In the genomic region with DNA sequence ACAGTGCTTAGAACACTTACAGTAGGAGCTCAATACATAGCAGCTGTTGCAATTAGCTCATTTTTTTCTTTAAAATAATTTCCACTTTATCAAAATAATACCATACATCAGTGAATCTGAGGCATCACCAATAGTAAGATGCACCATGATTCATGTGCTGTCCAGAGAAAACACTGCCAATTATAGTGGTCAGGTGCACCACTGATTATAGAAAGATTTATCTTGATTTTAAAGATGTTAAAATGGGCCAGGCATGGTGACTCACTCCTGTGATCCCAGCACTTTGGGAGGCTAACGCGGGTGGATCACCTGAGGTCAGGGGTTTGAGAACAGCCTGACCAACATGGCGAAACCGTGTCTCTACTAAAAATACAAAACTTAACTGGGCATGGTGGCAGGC, we compare ENCODE assay signal across 13 cellular contexts. TPM values are rescaled to one million over a fixed set of nuclear protein-coding genes. Genes with fewer than 3 reads are reported as not detected.
DNase-seq lines count a peak whose midpoint lies in the region; TF ChIP-seq lines count a peak whose summit lies in the region.
"Had no signal": no experiment of that assay in that cellular context is flagged by ENCODE, and none has a peak within 500 bp of the region (broad histone marks: within the 10 kb centered on the region; RNA-seq: fewer than 3 reads in every experiment).

No MANE protein-coding gene starts in this region.

- no peak overlapping the region for H3K4me2 ChIP-seq in osteoblast (ENCODE audit: insufficient read depth, low read length)

- H3K4me1 Mint-ChIP-seq in T-helper 1 cell treated with Interleukin-12 subunit alpha and Interleukin-12 subunit beta and Interleukin-4 antibody, amounts not matched to agents 30 μg/mL and 1 μg/mL, for 36 hours (ENCODE audit: low read depth) = peaks cover 69% of the 10 kb centered on the region
- peaks cover 85% of the 10 kb centered on the region for H3K4me1 Mint-ChIP-seq in activated naive CD8-positive, alpha-beta T cell (ENCODE audit: low read depth)

- H3K27ac Mint-ChIP-seq in T-helper 1 cell treated with Interleukin-12 subunit alpha and Interleukin-12 subunit beta and Interleukin-4 antibody, amounts not matched to agents 30 μg/mL and 1 μg/mL, for 36 hours = peak overlapping the region; percentile 96
- H3K27ac Mint-ChIP-seq in activated naive CD8-positive, alpha-beta T cell = peak overlapping the region; percentile 97

- DNase-seq in T-helper 1 cell (no peak), osteoblast (ENCODE audit: insufficient read length, low spot score, missing footprints) (peak; percentile 58), cardiac septum (ENCODE audit: low spot score) (no peak), kidney tubule cell (ENCODE audit: low spot score) (no peak), HEK293T (ENCODE audit: extremely low spot score) (no peak)
- DNase-seq: 8988T, left ventricle myocardium inferior, NCI-H187 treated with DMSO at 0.1 percent for 48 hours, NCI-H446 treated with DMSO at 0.1 percent for 48 hours had no signal

- H4K20me1 ChIP-seq in osteoblast (ENCODE audit: insufficient read depth, low read length) = no peaks in the 10 kb centered on the region

- peaks cover 2% of the 10 kb centered on the region for H3K36me3 Mint-ChIP-seq in T-helper 1 cell treated with Interleukin-12 subunit alpha and Interleukin-12 subunit beta and Interleukin-4 antibody, amounts not matched to agents 30 μg/mL and 1 μg/mL, for 36 hours (ENCODE audit: low read depth)
- peaks cover 2% of the 10 kb centered on the region for H3K36me3 Mint-ChIP-seq in activated naive CD8-positive, alpha-beta T cell

- H3K36me3 ChIP-seq in KOPT-K1 (ENCODE audit: insufficient read depth, low read length) (no peaks in the 10 kb centered on the region), osteoblast (ENCODE audit: insufficient read depth, low read length) (no peaks in the 10 kb centered on the region)
- H3K36me3 ChIP-seq: left ventricle myocardium inferior, thoracic aorta had no signal

- intact Hi-C loops in cardiac septum (cut with DNase I) = no loop called here

- CTCF ChIA-PET in HEK293T (lab: Yijun Ruan, JAX) = interaction anchor here (0.8 kb wide), 1 partner anchor 84 kb away, joined by 4 read pairs; no protein-coding TSS in a partner anchor

- POLR2A ChIA-PET in HEK293T (lab: Yijun Ruan, JAX) = interaction anchor here (1.4 kb wide), 1 partner anchor 48 kb away, joined by 3 read pairs; the partner anchor contains the start of gene EEIG1

- no peak for TF ChIP-seq CTCF in osteoblast (IDR thresholded peaks at IDR 0.05; ENCODE audit: extremely low read depth, low read depth, low read length)

- H3K27me3 ChIP-seq in osteoblast (ENCODE audit: insufficient read depth, low read length) = no peaks in the 10 kb centered on the region

- no peaks in the 10 kb centered on the region for H3K4me1 ChIP-seq in osteoblast (ENCODE audit: insufficient read depth, low read length)
- H3K4me1 ChIP-seq: left ventricle myocardium inferior had no signal

- no peaks in the 10 kb centered on the region for H3K79me2 ChIP-seq in osteoblast (ENCODE audit: insufficient read depth, low read length)

- H3K4me3 ChIP-seq in osteoblast (ENCODE audit: insufficient read depth, low read length) = no peak overlapping the region
- H3K4me3 ChIP-seq: left ventricle myocardium inferior, thoracic aorta had no signal

- H3K9me3 ChIP-seq in KOPT-K1 (ENCODE audit: insufficient read depth, low read length, poor library complexity, severe bottlenecking) = no peaks in the 10 kb centered on the region
- H3K9me3 ChIP-seq in osteoblast (ENCODE audit: low read depth, low read length) = no peaks in the 10 kb centered on the region
- H3K9me3 ChIP-seq: left ventricle myocardium inferior, thoracic aorta had no signal

- H3K27me3 Mint-ChIP-seq in T-helper 1 cell treated with Interleukin-12 subunit alpha and Interleukin-12 subunit beta and Interleukin-4 antibody, amounts not matched to agents 30 μg/mL and 1 μg/mL, for 36 hours (ENCODE audit: low read depth) = peaks cover 3% of the 10 kb centered on the region
- no peaks in the 10 kb centered on the region for H3K27me3 Mint-ChIP-seq in activated naive CD8-positive, alpha-beta T cell

- peak overlapping the region; percentile 25 for H3K4me3 Mint-ChIP-seq in T-helper 1 cell treated with Interleukin-12 subunit alpha and Interleukin-12 subunit beta and Interleukin-4 antibody, amounts not matched to agents 30 μg/mL and 1 μg/mL, for 36 hours
- peak overlapping the region; percentile 77 for H3K4me3 Mint-ChIP-seq in activated naive CD8-positive, alpha-beta T cell

- peak overlapping the region; percentile 77 for H3K27ac ChIP-seq in KOPT-K1 (ENCODE audit: low read depth, low read length, poor library complexity, severe bottlenecking)
- H3K27ac ChIP-seq in osteoblast (ENCODE audit: low read depth, low read length) = no peak overlapping the region
- H3K27ac ChIP-seq: left ventricle myocardium inferior, thoracic aorta had no signal

- H3K9me3 Mint-ChIP-seq in T-helper 1 cell treated with Interleukin-12 subunit alpha and Interleukin-12 subunit beta and Interleukin-4 antibody, amounts not matched to agents 30 μg/mL and 1 μg/mL, for 36 hours = peaks cover 3% of the 10 kb centered on the region
- no peaks in the 10 kb centered on the region for H3K9me3 Mint-ChIP-seq in activated naive CD8-positive, alpha-beta T cell (ENCODE audit: low read depth)

- H2AFZ ChIP-seq in osteoblast (ENCODE audit: low read length) = no peak overlapping the region

TF ChIP-seq in HEK293T, 16 proteins besides CTCF, POLR2A, EP300 and RAD21:
- TF ChIP-seq SUZ12 (IDR thresholded peaks at IDR 0.05) = no peak
- no peak for TF ChIP-seq ELF4 (IDR thresholded peaks at IDR 0.05)
- TF ChIP-seq FOXK2 (IDR thresholded peaks at IDR 0.05) = no peak
- TF ChIP-seq SP1 (IDR thresholded peaks at IDR 0.05) = no peak
- no peak for TF ChIP-seq FOXA1 (IDR thresholded peaks at IDR 0.05)
- no peak for TF ChIP-seq L3MBTL2 (conservative IDR thresholded peaks at IDR 0.05)
- TF ChIP-seq PKNOX1 (IDR thresholded peaks at IDR 0.05) = no peak
- TF ChIP-seq TARDBP (IDR thresholded peaks at IDR 0.05) = no peak
- TF ChIP-seq CTBP1 (IDR thresholded peaks at IDR 0.05; ENCODE audit: borderline replicate concordance) = no peak
- no peak for TF ChIP-seq NFRKB (IDR thresholded peaks at IDR 0.05)
- TF ChIP-seq LEF1 (IDR thresholded peaks at IDR 0.05; ENCODE audit: borderline replicate concordance) = no peak
- no peak for TF ChIP-seq BHLHE40 (IDR thresholded peaks at IDR 0.05; ENCODE audit: borderline replicate concordance)
- TF ChIP-seq ARNT (IDR thresholded peaks at IDR 0.05) = no peak

RNA-seq across cellular contexts. Expression of gene NAIF1, which starts 39.4 kb away (rescaled TPM):
- total RNA-seq in osteoblast = 10.1 and 10.6 TPM in 2 replicates
- total RNA-seq in cardiac septum = 6.2 TPM

RNA-seq across cellular contexts. Expression of gene SLC25A25, which starts 40.3 kb away (rescaled TPM):
- total RNA-seq in osteoblast (9.7 and 13.4 TPM in 2 replicates), cardiac septum (5.6 TPM)

RNA-seq across cellular contexts. Expression of gene EEIG1, which starts 46.9 kb away (rescaled TPM):
- 18.0 and 20.6 TPM in 2 replicates for total RNA-seq in osteoblast
- total RNA-seq in cardiac septum = 24.1 TPM
